ENCODE assay signal across 8 cellular contexts in genomic region chr14:100375963-100376735, GRCh38. TPM values are rescaled to one million over a fixed set of nuclear protein-coding genes. Genes with fewer than 3 reads are reported as not detected.
DNase-seq lines count a peak whose midpoint lies in the region; ATAC-seq, FAIRE-seq and TF ChIP-seq lines count a peak whose summit lies in the region.

Gene WDR25, plus strand, starts transcription at chr14:100376485.

- peak within 1 kb of the TSS; percentile 95 for H3K4me3 Mint-ChIP-seq in activated T-helper 2 cell treated with anti-CD3 and anti-CD28 coated beads, Interferon-gamma antibody, Interleukin-2, Interleukin-4, amounts not matched to agents 10 μg/mL and 5 μg/mL and 100 μg/mL, durations not matched to agents 14 hours and 24 hours and 36 hours (ENCODE audit: low read depth)
- H3K4me3 Mint-ChIP-seq in nephron = peak within 1 kb of the TSS; percentile 94 to 96 (median 94)

- ATAC-seq in stimulated activated naive CD8-positive, alpha-beta T cell treated with anti-CD3 and anti-CD28 coated beads, Interleukin-15, Interleukin-2, amounts not matched to agents 100 U/mL and 50 U/mL, for 24 hours = peak; percentile 84

- intact Hi-C loops in activated T-helper 2 cell treated with anti-CD3 and anti-CD28 coated beads, Interferon-gamma antibody, Interleukin-2, Interleukin-4, amounts not matched to agents 10 μg/mL and 5 μg/mL and 100 μg/mL, durations not matched to agents 14 hours and 24 hours and 36 hours (cut with micrococcal nuclease) = loop anchor here (1.0 to 5.0 kb wide), 8 partner anchors 39 to 307 kb away; no protein-coding TSS in a partner anchor

- CTCF ChIA-PET in RWPE1 (lab: Yijun Ruan, JAX) = no interaction called here

- no peak for TF ChIP-seq CTCF in RWPE1 (conservative IDR thresholded peaks at IDR 0.05; ENCODE audit: low read depth)
- TF ChIP-seq CTCF in nephron (IDR thresholded peaks at IDR 0.05; ENCODE audit: unreplicated experiment in 3 of 3) = no peak

- H3K27ac Mint-ChIP-seq in activated T-helper 2 cell treated with anti-CD3 and anti-CD28 coated beads, Interferon-gamma antibody, Interleukin-2, Interleukin-4, amounts not matched to agents 10 μg/mL and 5 μg/mL and 100 μg/mL, durations not matched to agents 14 hours and 24 hours and 36 hours = peak within 1 kb of the TSS; percentile 99
- H3K27ac Mint-ChIP-seq in nephron = peak within 1 kb of the TSS; percentile 96 to 97 (median 96)

- H3K9me3 Mint-ChIP-seq in activated T-helper 2 cell treated with anti-CD3 and anti-CD28 coated beads, Interferon-gamma antibody, Interleukin-2, Interleukin-4, amounts not matched to agents 10 μg/mL and 5 μg/mL and 100 μg/mL, durations not matched to agents 14 hours and 24 hours and 36 hours = no peaks in the 10 kb centered on the region
- no peaks in the 10 kb centered on the region for H3K9me3 Mint-ChIP-seq in nephron

- H3K27ac ChIP-seq in RWPE1 = peak within 1 kb of the TSS; percentile 86

- peaks cover 39% of the 10 kb centered on the region for H3K36me3 Mint-ChIP-seq in activated T-helper 2 cell treated with anti-CD3 and anti-CD28 coated beads, Interferon-gamma antibody, Interleukin-2, Interleukin-4, amounts not matched to agents 10 μg/mL and 5 μg/mL and 100 μg/mL, durations not matched to agents 14 hours and 24 hours and 36 hours (ENCODE audit: low read depth)
- H3K36me3 Mint-ChIP-seq in nephron (ENCODE audit: low read depth) = no peaks in the 10 kb centered on the region

- H3K27me3 Mint-ChIP-seq in activated T-helper 2 cell treated with anti-CD3 and anti-CD28 coated beads, Interferon-gamma antibody, Interleukin-2, Interleukin-4, amounts not matched to agents 10 μg/mL and 5 μg/mL and 100 μg/mL, durations not matched to agents 14 hours and 24 hours and 36 hours (ENCODE audit: low read depth) = no peaks in the 10 kb centered on the region
- no peaks in the 10 kb centered on the region for H3K27me3 Mint-ChIP-seq in nephron (ENCODE audit: low read depth)

- DNase-seq in ELF-1 (ENCODE audit: low read depth, low spot score) = peak; percentile 99
- DNase-seq in H54 (ENCODE audit: insufficient read length, low spot score) = peak; percentile 87
- peak; percentile 96 for DNase-seq in LoVo (ENCODE audit: low spot score)
- DNase-seq in RWPE1 (ENCODE audit: low spot score) = peak; percentile 96
- peak; percentile 92 for DNase-seq in activated T-helper 2 cell treated with anti-CD3 and anti-CD28 coated beads, Interferon-gamma antibody, Interleukin-2, Interleukin-4, amounts not matched to agents 10 μg/mL and 5 μg/mL and 100 μg/mL, durations not matched to agents 14 hours and 24 hours and 36 hours (ENCODE audit: low spot score)
- DNase-seq in fibroblast of peridontal ligament (ENCODE audit: extremely low read depth) = peak; percentile 94
- DNase-seq in stimulated activated naive CD8-positive, alpha-beta T cell treated with anti-CD3 and anti-CD28 coated beads, Interleukin-15, Interleukin-2, amounts not matched to agents 100 U/mL and 50 U/mL, for 24 hours = peak; percentile 96

- peaks cover 45% of the 10 kb centered on the region for H3K4me1 Mint-ChIP-seq in activated T-helper 2 cell treated with anti-CD3 and anti-CD28 coated beads, Interferon-gamma antibody, Interleukin-2, Interleukin-4, amounts not matched to agents 10 μg/mL and 5 μg/mL and 100 μg/mL, durations not matched to agents 14 hours and 24 hours and 36 hours (ENCODE audit: low read depth)
- peaks cover 34% of the 10 kb centered on the region for H3K4me1 Mint-ChIP-seq in nephron

- TF ChIP-seq POLR2A in H54 (IDR thresholded peaks at IDR 0.05; ENCODE audit: low read depth, low read length) = peak; percentile 55; the same call in 1 of the 2 replicates

- peak; percentile 53 for FAIRE-seq in H54 (lab: Jason Lieb, UNC)

- POLR2A ChIA-PET in RWPE1 (lab: Yijun Ruan, JAX; ENCODE audit: low non-redundant PET) = no interaction called here

RNA-seq across cellular contexts. Expression of gene WDR25, which starts in this region (rescaled TPM):
- 6.9 and 7.3 TPM in 2 replicates for total RNA-seq in activated T-helper 2 cell treated with anti-CD3 and anti-CD28 coated beads, Interferon-gamma antibody, Interleukin-2, Interleukin-4, amounts not matched to agents 10 μg/mL and 5 μg/mL and 100 μg/mL, durations not matched to agents 14 hours and 24 hours and 36 hours

Comparison
In these comparisons a context has a peak if more than half of its experiments do, and no peak if none do; other contexts are left out.
1. Peak in every context shown above with its lines: DNase-seq, ATAC-seq and H3K27ac ChIP-seq.